Comparison of ENCODE assay signal across 6 cellular contexts in genomic region chr6:31794294-31794865, GRCh38. TPM values are rescaled to one million over a fixed set of nuclear protein-coding genes. Genes with fewer than 3 reads are reported as not detected.
DNase-seq lines count a peak whose midpoint lies in the region; ATAC-seq, FAIRE-seq and TF ChIP-seq lines count a peak whose summit lies in the region.

No MANE protein-coding gene starts in this region.

- H3K9me3 ChIP-seq in OCI-LY3 (ENCODE audit: insufficient read depth, low read length) (no peaks in the 10 kb centered on the region), fibroblast of lung (ENCODE audit: control insufficient read depth, insufficient read depth, low read depth, low read length) (no peaks in the 10 kb centered on the region), stomach smooth muscle (ENCODE audit: control insufficient read depth in 2 of 2, low read length in 2 of 2) (no peaks in the 10 kb centered on the region)

- H3K4me2 ChIP-seq in OCI-LY3 (ENCODE audit: low read length) = peak overlapping the region; percentile 87
- peak overlapping the region; percentile 97 for H3K4me2 ChIP-seq in fibroblast of lung (ENCODE audit: extremely low read depth, insufficient read depth, low read length)

- H2AFZ ChIP-seq in OCI-LY3 (ENCODE audit: low read depth, low read length) (no peak overlapping the region), fibroblast of lung (ENCODE audit: low read length) (no peak overlapping the region)

- peak overlapping the region; percentile 72 for H3K27ac ChIP-seq in OCI-LY3 (ENCODE audit: low read length)
- peak overlapping the region; percentile 95 for H3K27ac ChIP-seq in fibroblast of lung (ENCODE audit: insufficient read depth, low read length)
- peak overlapping the region; percentile 86 for H3K27ac ChIP-seq in stomach smooth muscle (ENCODE audit: low read length)

- peaks cover 18% of the 10 kb centered on the region for H3K4me1 ChIP-seq in OCI-LY3 (ENCODE audit: low read length)
- no peaks in the 10 kb centered on the region for H3K4me1 ChIP-seq in fibroblast of lung (ENCODE audit: control insufficient read depth, extremely low read depth, insufficient read depth, low read length)
- peaks cover 15% of the 10 kb centered on the region for H3K4me1 ChIP-seq in stomach smooth muscle (ENCODE audit: control insufficient read depth, insufficient read depth, low read length)

- H3K79me2 ChIP-seq in OCI-LY3 (ENCODE audit: low read length) (peaks cover 34% of the 10 kb centered on the region), fibroblast of lung (ENCODE audit: control insufficient read depth, insufficient read depth, low read length) (peaks cover 20% of the 10 kb centered on the region)

- H3K27me3 ChIP-seq in OCI-LY3 (ENCODE audit: low read depth, low read length) (no peaks in the 10 kb centered on the region), fibroblast of lung (ENCODE audit: control insufficient read depth, insufficient read depth, low read length) (no peaks in the 10 kb centered on the region), stomach smooth muscle (ENCODE audit: control insufficient read depth in 1 of 2, insufficient read depth in 2 of 2, low read length in 2 of 2) (no peaks in the 10 kb centered on the region)

- peak overlapping the region; percentile 90 for H3K9ac ChIP-seq in OCI-LY3 (ENCODE audit: low read length)
- H3K9ac ChIP-seq in fibroblast of lung (ENCODE audit: insufficient read depth, low read length) = peak overlapping the region; percentile 97
- H3K9ac ChIP-seq in stomach smooth muscle (ENCODE audit: low read length in 2 of 2) = peak overlapping the region; percentile 96 to 100

- ATAC-seq in GM18505 (IDR thresholded peaks at IDR 0.05; ENCODE audit: unreplicated experiment) = no peak

- no peak for FAIRE-seq in D721Med (lab: Jason Lieb, UNC)

- H4K20me1 ChIP-seq in OCI-LY3 (ENCODE audit: insufficient read depth, low read length) (no peaks in the 10 kb centered on the region), fibroblast of lung (ENCODE audit: control insufficient read depth, extremely low read depth, insufficient read depth, low read length) (no peaks in the 10 kb centered on the region)

- DNase-seq in D721Med (ENCODE audit: insufficient read length, low spot score) (peak; percentile 55), fibroblast of lung (ENCODE audit: low read depth in 2 of 2) (peak; percentile 44 to 49), ureter (ENCODE audit: low spot score) (no peak)

- H3K4me3 ChIP-seq in OCI-LY3 (ENCODE audit: low read length) (peak overlapping the region; percentile 100), fibroblast of lung (replicated peaks in 1 of 4; ENCODE audit: control extremely low read depth in 1 of 4, insufficient read depth in 1 of 4, low read depth in 3 of 4, low read length in 4 of 4) (peak overlapping the region; percentile 93 to 97 (median 94)), stomach smooth muscle (ENCODE audit: low read length in 2 of 2) (peak overlapping the region; percentile 92 to 93)

- peaks cover 5% of the 10 kb centered on the region for H3K36me3 ChIP-seq in OCI-LY3 (replicated peaks; ENCODE audit: low read depth, low read length)
- peaks cover 2% of the 10 kb centered on the region for H3K36me3 ChIP-seq in fibroblast of lung (ENCODE audit: control insufficient read depth, insufficient read depth, low read length)
- H3K36me3 ChIP-seq in stomach smooth muscle (ENCODE audit: control insufficient read depth in 2 of 2, insufficient read depth in 2 of 2, low read length in 2 of 2) = peaks cover 5 to 9% of the 10 kb centered on the region in 2 donors

- no peak for TF ChIP-seq POLR2A in GM18505 (IDR thresholded peaks at IDR 0.05; ENCODE audit: borderline replicate concordance, extremely low read depth, insufficient read depth, insufficient read length)

- TF ChIP-seq CTCF in D721Med (IDR thresholded peaks at IDR 0.05; ENCODE audit: insufficient read depth, missing control alignments) (no peak), OCI-LY3 (IDR thresholded peaks at IDR 0.05; ENCODE audit: low read depth, low read length) (no peak), fibroblast of lung (conservative IDR thresholded peaks at IDR 0.05 in 1 of 2, IDR thresholded peaks at IDR 0.05 in 1 of 2; ENCODE audit: low read depth in 1 of 2, low read length in 2 of 2) (no peak)

RNA-seq across cellular contexts. Expression of gene VARS1, which starts 1.2 kb away (rescaled TPM):
- total RNA-seq in fibroblast of lung (29.8 and 53.5 TPM in 2 replicates), ureter (105 TPM)
- polyA plus RNA-seq in fibroblast of lung = 16.0 and 31.0 TPM in 2 replicates
- 45.2 and 84.7 TPM in 2 replicates for polyA plus RNA-seq in fibroblast of lung (2012)
- polyA minus RNA-seq in fibroblast of lung (ENCODE audit: low replicate concordance) = 315 and 394 TPM in 2 replicates

RNA-seq across cellular contexts. Expression of gene LSM2, which starts 12.4 kb away (rescaled TPM):
- total RNA-seq in fibroblast of lung = 23.1 and 24.3 TPM in 2 replicates
- polyA plus RNA-seq in fibroblast of lung = 34.7 and 68.1 TPM in 2 replicates
- polyA plus RNA-seq in fibroblast of lung (2012) = 39.1 and 68.7 TPM in 2 replicates
- polyA minus RNA-seq in fibroblast of lung (ENCODE audit: low replicate concordance) = 54.4 and 96.5 TPM in 2 replicates
- 35.6 TPM for total RNA-seq in ureter

RNA-seq across cellular contexts. Expression of gene VWA7, which starts 17.3 kb away (rescaled TPM):
- total RNA-seq in fibroblast of lung = under 0.01 and 0.66 TPM in 2 replicates
- polyA plus RNA-seq in fibroblast of lung = 0.16 and 0.60 TPM in 2 replicates
- polyA plus RNA-seq in fibroblast of lung (2012) = 0.52 and 0.58 TPM in 2 replicates
- 0.08 and 1.9 TPM in 2 replicates for polyA minus RNA-seq in fibroblast of lung (ENCODE audit: low replicate concordance)
- 5.5 TPM for total RNA-seq in ureter

RNA-seq across cellular contexts. Expression of gene HSPA1L, which starts 20.7 kb away (rescaled TPM):
- 2.1 and 3.1 TPM in 2 replicates for total RNA-seq in fibroblast of lung
- 0.74 and 0.75 TPM in 2 replicates for polyA plus RNA-seq in fibroblast of lung
- 0.98 and 1.1 TPM in 2 replicates for polyA plus RNA-seq in fibroblast of lung (2012)
- 0.26 TPM in 1 of 2 replicates, not detected in the other for polyA minus RNA-seq in fibroblast of lung (ENCODE audit: low replicate concordance)
- total RNA-seq in ureter = 1.7 TPM

RNA-seq across cellular contexts. Expression of gene HSPA1A, which starts 21.0 kb away (rescaled TPM):
- total RNA-seq in fibroblast of lung (70.0 and 111 TPM in 2 replicates), ureter (191 TPM)
- 61.2 and 66.3 TPM in 2 replicates for polyA plus RNA-seq in fibroblast of lung
- 98.8 and 107 TPM in 2 replicates for polyA plus RNA-seq in fibroblast of lung (2012)
- 38.5 and 40.2 TPM in 2 replicates for polyA minus RNA-seq in fibroblast of lung (ENCODE audit: low replicate concordance)
